8 cellular contexts compared by ENCODE assay signal in genomic region chr2:101327863-101328394, GRCh38. TPM values are rescaled to one million over a fixed set of nuclear protein-coding genes. Genes with fewer than 3 reads are reported as not detected.
DNase-seq lines count a peak whose midpoint lies in the region; ATAC-seq and TF ChIP-seq lines count a peak whose summit lies in the region.

No MANE protein-coding gene starts in this region.

- H3K9me3 Mint-ChIP-seq in activated CD4-positive, alpha-beta T cell treated with anti-CD3 and anti-CD28 coated beads for 36 hours (ENCODE audit: low read depth): peaks cover 2% of the 10 kb centered on the region

- no TSS peak for BruUV-seq in OCI-LY7 (replicated peaks; lab: Mats Ljungman, UMichigan)

- H3K79me2 ChIP-seq in OCI-LY7 (ENCODE audit: insufficient read depth, low read depth, low read length): no peaks in the 10 kb centered on the region

- CTCF ChIA-PET in activated CD4-positive, alpha-beta T cell treated with anti-CD3 and anti-CD28 coated beads for 36 hours (lab: Charles Lee): interaction anchor here (0.5 to 7.3 kb wide), 6 partner anchors 13 to 123 kb away, joined by 3 to 66 read pairs (median 4); partner anchors contain the start of gene CNOT11
- CTCF ChIA-PET in OCI-LY7 (lab: Charles Lee; ENCODE audit: unreplicated experiment): interaction anchor here (0.6 kb wide), 1 partner anchor 654 kb away, joined by 3 read pairs; no protein-coding TSS in a partner anchor

- H3K4me3 ChIP-seq in OCI-LY7 (ENCODE audit: low read depth, low read length, poor library complexity, severe bottlenecking): no peak overlapping the region
- H3K4me3 ChIP-seq in iPS-20b (ENCODE audit: low read length): peak overlapping the region; percentile 40; the same call in 1 of the 2 replicates
- no peak overlapping the region for H3K4me3 ChIP-seq in suprapubic skin

- no peak for TF ChIP-seq POLR2A in suprapubic skin (IDR thresholded peaks at IDR 0.05)

- no peaks in the 10 kb centered on the region for H3K27me3 Mint-ChIP-seq in activated CD4-positive, alpha-beta T cell treated with anti-CD3 and anti-CD28 coated beads for 36 hours

- intact Hi-C loops in activated CD4-positive, alpha-beta T cell treated with anti-CD3 and anti-CD28 coated beads for 36 hours (cut with DNase I, micrococcal nuclease): loop anchor here in 1 of 2 experiments (2.0 kb wide), 1 partner anchor 75 kb away; the partner anchor contains the start of gene CNOT11
- intact Hi-C loops in OCI-LY7 (cut with micrococcal nuclease; ENCODE audit: unreplicated experiment): no loop called here

- H3K36me3 ChIP-seq in OCI-LY7 (ENCODE audit: insufficient read depth, low read length): no peaks in the 10 kb centered on the region
- H3K36me3 ChIP-seq in iPS-20b (ENCODE audit: insufficient read depth, low read depth, low read length): no peaks in the 10 kb centered on the region
- H3K36me3 ChIP-seq in suprapubic skin: no peaks in the 10 kb centered on the region

- peak; percentile 12 for ATAC-seq in activated CD4-positive, alpha-beta T cell treated with anti-CD3 and anti-CD28 coated beads for 36 hours
- no peak for ATAC-seq in HG03175 (IDR thresholded peaks at IDR 0.05; ENCODE audit: unreplicated experiment)

- TF ChIP-seq CTCF in OCI-LY7 (conservative IDR thresholded peaks at IDR 0.05; ENCODE audit: low read length) (no peak), suprapubic skin (IDR thresholded peaks at IDR 0.05) (no peak)

- peak overlapping the region; percentile 84 for H2AFZ ChIP-seq in OCI-LY7 (ENCODE audit: low read length)

- H3K4me3 Mint-ChIP-seq in activated CD4-positive, alpha-beta T cell treated with anti-CD3 and anti-CD28 coated beads for 36 hours: no peak overlapping the region

- no peaks in the 10 kb centered on the region for H3K27me3 ChIP-seq in iPS-20b (ENCODE audit: insufficient read depth, low read length)
- no peaks in the 10 kb centered on the region for H3K27me3 ChIP-seq in suprapubic skin

- H3K36me3 Mint-ChIP-seq in activated CD4-positive, alpha-beta T cell treated with anti-CD3 and anti-CD28 coated beads for 36 hours (ENCODE audit: low read depth): peaks cover 2% of the 10 kb centered on the region

- H3K27ac Mint-ChIP-seq in activated CD4-positive, alpha-beta T cell treated with anti-CD3 and anti-CD28 coated beads for 36 hours: no peak overlapping the region

- H3K4me1 ChIP-seq in OCI-LY7 (ENCODE audit: insufficient read depth, low read length, poor library complexity, severe bottlenecking) (peaks cover 11% of the 10 kb centered on the region), iPS-20b (ENCODE audit: insufficient read depth, low read length) (peaks cover 29% of the 10 kb centered on the region), suprapubic skin (peaks cover 43% of the 10 kb centered on the region)

- no peaks in the 10 kb centered on the region for H4K20me1 ChIP-seq in OCI-LY7 (ENCODE audit: insufficient read depth, low read length)

- peak overlapping the region; percentile 16; the same call in 1 of the 2 replicates for H3K9ac ChIP-seq in iPS-20b (ENCODE audit: low read depth, low read length)

- WGBS in suprapubic skin: 35% methylated on average over 5 of the region's 5 CpGs

- no peak overlapping the region for H3K27ac ChIP-seq in OCI-LY7 (ENCODE audit: low read depth, low read length, poor library complexity, severe bottlenecking)
- peak overlapping the region; percentile 72 for H3K27ac ChIP-seq in iPS-20b (ENCODE audit: low read length)
- H3K27ac ChIP-seq in suprapubic skin: peak overlapping the region; percentile 87
- H3K27ac ChIP-seq in substantia nigra (ENCODE audit: low read depth, low read length, poor library complexity, severe bottlenecking): no peak overlapping the region

- peaks cover 17% of the 10 kb centered on the region for H3K4me1 Mint-ChIP-seq in activated CD4-positive, alpha-beta T cell treated with anti-CD3 and anti-CD28 coated beads for 36 hours

- H3K9me3 ChIP-seq in OCI-LY7 (ENCODE audit: low read length) (no peaks in the 10 kb centered on the region; the same call in 1 of the 2 replicates), iPS-20b (ENCODE audit: insufficient read depth, low read depth, low read length) (peaks cover 16% of the 10 kb centered on the region), suprapubic skin (no peaks in the 10 kb centered on the region)

- no peaks in the 10 kb centered on the region for H3K9me2 ChIP-seq in OCI-LY7 (ENCODE audit: insufficient read depth, low read length)

- no peak for TF ChIP-seq EP300 in suprapubic skin (IDR thresholded peaks at IDR 0.05)

- no peak for DNase-seq in activated CD4-positive, alpha-beta T cell treated with anti-CD3 and anti-CD28 coated beads for 36 hours
- DNase-seq in activated CD4-positive, alpha-beta T cell treated with anti-CD3 and anti-CD28 coated beads, Interleukin-2, amount 50 U/mL, for 1 hour: no peak
- DNase-seq in OCI-LY7 (ENCODE audit: low spot score) (no peak), suprapubic skin (ENCODE audit: low spot score in 2 of 2) (no peak), substantia nigra (lab: John Stamatoyannopoulos, UW) (no peak), NCI-H1436 treated with DMSO at 0.1 percent for 48 hours (lab: John Stamatoyannopoulos, UW) (no peak)

- H3K4me2 ChIP-seq in OCI-LY7 (ENCODE audit: low read length): peak overlapping the region; percentile 45

- POLR2A ChIA-PET in activated CD4-positive, alpha-beta T cell treated with anti-CD3 and anti-CD28 coated beads for 36 hours (lab: Charles Lee): no interaction called here
- POLR2A ChIA-PET in OCI-LY7 (lab: Charles Lee): no interaction called here

RNA-seq across cellular contexts. Expression of gene RNF149, which starts 19.4 kb away (rescaled TPM):
- total RNA-seq in activated CD4-positive, alpha-beta T cell treated with anti-CD3 and anti-CD28 coated beads for 36 hours: 10 to 100 TPM; 23.4 to 29.5 TPM
- 9.0 and 10.3 TPM in 2 replicates for total RNA-seq in OCI-LY7 (2014; rRNA removed; shearing (Covaris generic))
- 16.5 and 17.9 TPM in 2 replicates for total RNA-seq in OCI-LY7 (2022)
- 100 to 1,000 TPM in 1 of 4 donors, 10 to 100 TPM in 3; 70.1 to 135 (median 77.7) TPM for total RNA-seq in suprapubic skin

RNA-seq across cellular contexts. Expression of gene CREG2, which starts 59.4 kb away (rescaled TPM):
- not detected for total RNA-seq in activated CD4-positive, alpha-beta T cell treated with anti-CD3 and anti-CD28 coated beads for 36 hours
- not detected in 2 replicates for total RNA-seq in OCI-LY7 (2014; rRNA removed; shearing (Covaris generic))
- total RNA-seq in OCI-LY7 (2022) (not detected in 2 replicates), suprapubic skin (1 to 10 TPM in 1 of 4 donors, under 1 TPM in 1, not detected in 2; 0.17 to 1.3 TPM)

Comparison
In these comparisons a context has a peak if more than half of its experiments do, and no peak if none do; other contexts are left out.
1. H3K27ac ChIP-seq: peak in iPS-20b (single experiment) and suprapubic skin (single experiment); none in OCI-LY7 (single experiment) and substantia nigra (single experiment).